ENCODE assay signal across 4 cellular contexts in genomic region chr3:65492249-65492648, GRCh38.
TF ChIP-seq lines count a peak whose summit lies in the region.

No MANE protein-coding gene starts in this region.

TF ChIP-seq in SK-N-SH treated with all-trans-retinoic acid at 6 μM for 48 hours, 23 proteins besides CTCF, POLR2A, EP300 and RAD21:
- TF ChIP-seq PPARA (CRISPR knock-in tag; IDR thresholded peaks at IDR 0.05; ENCODE audit: borderline replicate concordance) (no peak), ZNF8 (CRISPR knock-in tag; IDR thresholded peaks at IDR 0.05) (peak; percentile 97), ARNTL (CRISPR knock-in tag; IDR thresholded peaks at IDR 0.05; ENCODE audit: borderline replicate concordance, low read depth) (no peak), ZFP3 (CRISPR knock-in tag; IDR thresholded peaks at IDR 0.05) (no peak)
TF ChIP-seq in SK-N-SH treated with all-trans-retinoic acid at 6 μM for 48 hours: peak in this region for 1.

TF ChIP-seq in SK-N-SH, 30 proteins besides CTCF, POLR2A, EP300 and RAD21:
- TF ChIP-seq PBX3 (IDR thresholded peaks at IDR 0.05): no peak

TF ChIP-seq in HepG2, 621 proteins besides CTCF, POLR2A, EP300 and RAD21:
- TF ChIP-seq RXRA (CRISPR knock-in tag; IDR thresholded peaks at IDR 0.05): no peak
- no peak for TF ChIP-seq ZNF362 (CRISPR knock-in tag; IDR thresholded peaks at IDR 0.05; ENCODE audit: borderline replicate concordance)
- no peak for TF ChIP-seq TSC22D2 (CRISPR knock-in tag; IDR thresholded peaks at IDR 0.05; ENCODE audit: borderline replicate concordance)
- TF ChIP-seq HMGXB3 (CRISPR knock-in tag; IDR thresholded peaks at IDR 0.05; ENCODE audit: borderline replicate concordance): no peak
- no peak for TF ChIP-seq PHF21A (CRISPR knock-in tag; IDR thresholded peaks at IDR 0.05)
- no peak for TF ChIP-seq CREBL2 (CRISPR knock-in tag; IDR thresholded peaks at IDR 0.05; ENCODE audit: borderline replicate concordance)
- no peak for TF ChIP-seq PAF1 (CRISPR knock-in tag; IDR thresholded peaks at IDR 0.05)
- no peak for TF ChIP-seq ATF3 (CRISPR knock-in tag; IDR thresholded peaks at IDR 0.05)
- TF ChIP-seq ZSCAN30 (CRISPR knock-in tag; IDR thresholded peaks at IDR 0.05): no peak
- no peak for TF ChIP-seq IKZF4 (CRISPR knock-in tag; IDR thresholded peaks at IDR 0.05; ENCODE audit: borderline replicate concordance, low read depth, not compliant biosample characterization)
- no peak for TF ChIP-seq ZSCAN22 (CRISPR knock-in tag; IDR thresholded peaks at IDR 0.05)
- no peak for TF ChIP-seq USF2 (IDR thresholded peaks at IDR 0.05; ENCODE audit: low read depth, low read length)
- TF ChIP-seq USF2 (CRISPR knock-in tag; IDR thresholded peaks at IDR 0.05; ENCODE audit: borderline replicate concordance): no peak
- TF ChIP-seq CBX5 (CRISPR knock-in tag; IDR thresholded peaks at IDR 0.05; ENCODE audit: borderline replicate concordance): no peak
- no peak for TF ChIP-seq FOSL2 (CRISPR knock-in tag; IDR thresholded peaks at IDR 0.05)
- no peak for TF ChIP-seq KDM6A (CRISPR knock-in tag; IDR thresholded peaks at IDR 0.05; ENCODE audit: low read depth)
- no peak for TF ChIP-seq SALL2 (CRISPR knock-in tag; IDR thresholded peaks at IDR 0.05)
- TF ChIP-seq CBX2 (IDR thresholded peaks at IDR 0.05; ENCODE audit: low read depth, low read length): no peak
- TF ChIP-seq CBX2 (CRISPR knock-in tag; IDR thresholded peaks at IDR 0.05; ENCODE audit: low read depth): no peak
- no peak for TF ChIP-seq MAF1 (CRISPR knock-in tag; IDR thresholded peaks at IDR 0.05; ENCODE audit: borderline replicate concordance)
- TF ChIP-seq SUZ12 (IDR thresholded peaks at IDR 0.05; ENCODE audit: low read depth, low read length): no peak
- no peak for TF ChIP-seq EED (CRISPR knock-in tag; IDR thresholded peaks at IDR 0.05)
TF ChIP-seq in HepG2: peak in this region for 0.

TF ChIP-seq in K562, 482 proteins besides CTCF, POLR2A, EP300 and RAD21:
- no peak for TF ChIP-seq ZC3H4 (CRISPR knock-in tag; IDR thresholded peaks at IDR 0.05; ENCODE audit: borderline replicate concordance)
- TF ChIP-seq SAFB (IDR thresholded peaks at IDR 0.05; ENCODE audit: borderline replicate concordance, low read depth, low read length): no peak
- TF ChIP-seq TCFL5 (CRISPR knock-in tag; conservative IDR thresholded peaks at IDR 0.05): no peak
- TF ChIP-seq HDAC3 (IDR thresholded peaks at IDR 0.05; ENCODE audit: borderline replicate concordance, partially characterized antibody): no peak
- no peak for TF ChIP-seq IRF9 (tag; IDR thresholded peaks at IDR 0.05)
- no peak for TF ChIP-seq HINFP (tag; conservative IDR thresholded peaks at IDR 0.05; ENCODE audit: low read depth)
